ENCODE assay signal across 8 cellular contexts in the genomic region with DNA sequence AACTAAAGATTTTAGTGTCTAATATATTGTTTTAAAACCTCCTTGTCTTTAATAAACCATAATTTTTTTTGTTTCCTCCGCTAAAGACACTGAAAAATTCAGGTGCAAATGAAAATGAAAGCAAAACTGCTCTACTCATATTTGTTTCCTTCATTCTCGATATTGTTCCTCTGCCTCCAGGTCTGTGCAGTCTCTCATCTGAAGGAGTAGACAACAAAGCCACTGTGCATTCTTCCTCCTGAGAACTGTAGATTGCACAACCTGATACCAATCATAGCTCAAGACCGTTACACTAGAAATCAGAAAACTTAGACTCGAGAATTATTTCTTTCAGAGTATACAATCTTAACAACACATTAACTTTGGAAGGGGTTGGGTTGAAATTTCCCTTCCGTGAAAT.
DNase-seq lines count a peak whose midpoint lies in the region; ATAC-seq and TF ChIP-seq lines count a peak whose summit lies in the region.

No MANE protein-coding gene starts in this region.

- no peaks in the 10 kb centered on the region for H3K36me3 ChIP-seq in psoas muscle (ENCODE audit: insufficient read depth in 1 of 2, low read depth in 1 of 2)

- no peaks in the 10 kb centered on the region for H3K27me3 ChIP-seq in psoas muscle (ENCODE audit: insufficient read depth in 3 of 3, low read length in 2 of 3)

- TF ChIP-seq CTCF in psoas muscle (IDR thresholded peaks at IDR 0.05): no peak

- intact Hi-C loops in psoas muscle (cut with DNase I): loop anchor here in 1 of 2 donors (5.0 kb wide), 1 partner anchor 547 kb away; no protein-coding TSS in a partner anchor

- H3K27ac ChIP-seq in psoas muscle: no peak overlapping the region

- no peaks in the 10 kb centered on the region for H3K9me3 ChIP-seq in psoas muscle

- H3K4me1 ChIP-seq in psoas muscle: no peaks in the 10 kb centered on the region

- peak; percentile 79 for DNase-seq in OCI-M1 (lab: John Stamatoyannopoulos, UW)
- no peak for DNase-seq in psoas muscle
- no peak for DNase-seq in stimulated activated CD8-positive, alpha-beta memory T cell treated with anti-CD3 and anti-CD28 coated beads, Interleukin-4, amount 100 ng/mL, for 48 hours
- DNase-seq in stimulated activated naive CD4-positive, alpha-beta T cell treated with Interleukin-2 at 50 U/mL for 16 hours (lab: John Stamatoyannopoulos, UW): no peak

- H3K4me3 ChIP-seq in psoas muscle: peak overlapping the region; percentile 37

- WGBS in psoas muscle, 3 donors: 66 to 75% (median 74%) methylated on average over 5 of the region's 5 CpGs

- ATAC-seq in HG02870 (IDR thresholded peaks at IDR 0.05; ENCODE audit: unreplicated experiment): peak; percentile 72
- ATAC-seq in esophagus mucosa: peak; percentile 42
- no peak for ATAC-seq in psoas muscle
- no peak for ATAC-seq in activated CD4-positive, CD25-positive, alpha-beta regulatory T cell treated with anti-CD3 and anti-CD28 coated beads, Interleukin-2, amount 50 U/mL, for 24 hours
- no peak for ATAC-seq in HG03135 (IDR thresholded peaks at IDR 0.05; ENCODE audit: unreplicated experiment)

Comparison
In these comparisons a context has a peak if more than half of its experiments do, and no peak if none do; other contexts are left out.
1. ATAC-seq: peak in HG02870 (single experiment) and esophagus mucosa (single experiment); none in psoas muscle (0 of 4), activated CD4-positive, CD25-positive, alpha-beta regulatory T cell treated with anti-CD3 and anti-CD28 coated beads, Interleukin-2, amount 50 U/mL, for 24 hours (0 of 2) and HG03135 (single experiment).